ENCODE assay signal across 8 cellular contexts in the genomic region with DNA sequence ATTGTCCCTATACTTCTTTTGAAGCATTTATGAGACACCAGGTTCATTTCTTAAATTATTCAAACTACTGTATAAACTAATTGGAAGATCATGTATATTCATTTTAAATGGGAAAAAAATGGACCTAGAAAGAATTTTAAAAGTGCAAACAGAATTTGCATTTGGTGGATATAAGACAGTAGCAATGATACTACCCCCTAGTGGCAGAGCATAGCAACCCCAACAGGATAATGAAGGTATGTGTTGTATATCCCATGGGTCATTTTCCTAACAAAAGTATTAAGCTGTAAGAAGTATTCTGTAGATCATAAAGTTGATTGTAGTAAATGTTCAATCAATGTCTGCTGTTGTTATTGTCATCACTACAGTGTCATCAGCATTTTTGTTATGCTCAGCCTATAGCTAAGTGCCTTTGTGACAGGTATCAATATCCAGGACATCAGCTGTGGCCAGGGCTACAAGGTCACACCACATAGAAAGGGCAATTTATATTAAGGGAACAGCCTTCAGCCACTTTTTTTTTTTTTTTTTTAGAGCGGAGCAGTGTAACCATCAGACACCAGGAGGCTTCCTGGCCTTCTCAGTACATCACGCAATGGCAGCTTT.
DNase-seq lines count a peak whose midpoint lies in the region; ATAC-seq and TF ChIP-seq lines count a peak whose summit lies in the region.

No MANE protein-coding gene starts in this region.

- H2BK120ac ChIP-seq in IMR-90 (ENCODE audit: low read depth, low read length) = no peak overlapping the region

- H3K27me3 ChIP-seq in IMR-90 (ENCODE audit: control insufficient read depth, insufficient read depth, low read length) = no peaks in the 10 kb centered on the region; the same call in none of the 2 replicates
- H3K27me3 ChIP-seq in naive thymus-derived CD4-positive, alpha-beta T cell (ENCODE audit: control insufficient read depth in 2 of 2, insufficient read depth in 2 of 2, low read length in 2 of 2) = no peaks in the 10 kb centered on the region

- no peak overlapping the region for H3K23ac ChIP-seq in IMR-90 (ENCODE audit: low read depth, low read length)

- H3K27me3 Mint-ChIP-seq in activated CD8-positive, alpha-beta memory T cell treated with anti-CD3 and anti-CD28 coated beads, Interleukin-2, amount 10 ng/mL, durations not matched to agents 7 days and 5 days = peaks cover 49% of the 10 kb centered on the region
- H3K27me3 Mint-ChIP-seq in naive thymus-derived CD4-positive, alpha-beta T cell = peaks cover 2 to 49% (median 9%) of the 10 kb centered on the region in 5 donors

- no peak overlapping the region for H3K4ac ChIP-seq in IMR-90 (ENCODE audit: low read depth, low read length)

- H3K9ac ChIP-seq in IMR-90 (ENCODE audit: low read depth, low read length) = no peak overlapping the region

- H3K56ac ChIP-seq in IMR-90 (ENCODE audit: extremely low read depth, insufficient read depth, low read length) = no peak overlapping the region

- H2AK9ac ChIP-seq in IMR-90 (replicated peaks; ENCODE audit: low read depth, low read length, poor library complexity) = no peak overlapping the region

- H4K91ac ChIP-seq in IMR-90 (ENCODE audit: insufficient read depth, low read depth, low read length) = no peak overlapping the region

- H3K36me3 Mint-ChIP-seq in activated CD8-positive, alpha-beta memory T cell treated with anti-CD3 and anti-CD28 coated beads, Interleukin-2, amount 10 ng/mL, durations not matched to agents 7 days and 5 days = no peaks in the 10 kb centered on the region
- H3K36me3 Mint-ChIP-seq in naive thymus-derived CD4-positive, alpha-beta T cell = no peaks in the 10 kb centered on the region

- DNase-seq in activated CD8-positive, alpha-beta memory T cell treated with anti-CD3 and anti-CD28 coated beads, Interleukin-2, amount 10 ng/mL, durations not matched to agents 7 days and 5 days = peak; percentile 51
- DNase-seq in activated CD8-positive, alpha-beta memory T cell treated with anti-CD3 and anti-CD28 coated beads, Interleukin-2, amount 50 U/mL, for 48 hours = no peak
- DNase-seq in IMR-90 = peak; percentile 61
- peak; percentile 19 for DNase-seq in SKM-1 treated with dmso at 0.1 percent for 144 hours (lab: John Stamatoyannopoulos, UW; ENCODE audit: unreplicated experiment)
- peak; percentile 10 for DNase-seq in effector CD4-positive, alpha-beta T cell
- DNase-seq in naive thymus-derived CD4-positive, alpha-beta T cell = peak in 7 of 9 donors; percentile 19 to 52 (median 41)

- H4K8ac ChIP-seq in IMR-90 (ENCODE audit: low read depth in 2 of 2, low read length in 2 of 2) = no peak overlapping the region

- H3K4me1 Mint-ChIP-seq in activated CD8-positive, alpha-beta memory T cell treated with anti-CD3 and anti-CD28 coated beads, Interleukin-2, amount 10 ng/mL, durations not matched to agents 7 days and 5 days = no peaks in the 10 kb centered on the region
- no peaks in the 10 kb centered on the region for H3K4me1 Mint-ChIP-seq in naive thymus-derived CD4-positive, alpha-beta T cell

- H3K9me3 Mint-ChIP-seq in activated CD8-positive, alpha-beta memory T cell treated with anti-CD3 and anti-CD28 coated beads, Interleukin-2, amount 10 ng/mL, durations not matched to agents 7 days and 5 days (ENCODE audit: low read depth) = no peaks in the 10 kb centered on the region
- H3K9me3 Mint-ChIP-seq in naive thymus-derived CD4-positive, alpha-beta T cell = peaks cover 0 to 2% (median 0%) of the 10 kb centered on the region in 11 donors

- no TSS peak for BruUV-seq in IMR-90 (replicated peaks; lab: Mats Ljungman, UMichigan)

- H2AK5ac ChIP-seq in IMR-90 (ENCODE audit: low read depth, low read length) = no peak overlapping the region

- ATAC-seq in activated CD8-positive, alpha-beta memory T cell treated with anti-CD3 and anti-CD28 coated beads, Interleukin-2, amount 10 ng/mL, durations not matched to agents 7 days and 5 days = peak; percentile 57
- ATAC-seq in IMR-90 (ENCODE audit: low read depth) = peak; percentile 92
- peak; percentile 73 for ATAC-seq in naive thymus-derived CD4-positive, alpha-beta T cell
- no peak for ATAC-seq in GM18498 (IDR thresholded peaks at IDR 0.05; ENCODE audit: unreplicated experiment)
- ATAC-seq in GM21381 (IDR thresholded peaks at IDR 0.05; ENCODE audit: unreplicated experiment) = no peak

- intact Hi-C loops in IMR-90 (cut with micrococcal nuclease) = loop anchor here (1.0 kb wide), 3 partner anchors 263 to 489 kb away; no protein-coding TSS in a partner anchor
- intact Hi-C loops in naive thymus-derived CD4-positive, alpha-beta T cell (cut with micrococcal nuclease) = loop anchor here (1.0 to 5.0 kb wide), 8 partner anchors 53 to 489 kb away; no protein-coding TSS in a partner anchor

- no peaks in the 10 kb centered on the region for H3K9me3 ChIP-seq in IMR-90 (ENCODE audit: control insufficient read depth, insufficient read depth, low read length)
- H3K9me3 ChIP-seq in naive thymus-derived CD4-positive, alpha-beta T cell (ENCODE audit: control insufficient read depth in 2 of 3, low read length in 3 of 3) = no peaks in the 10 kb centered on the region

- H3K27ac ChIP-seq in IMR-90 (ENCODE audit: insufficient read depth, low read length) = no peak overlapping the region
- no peak overlapping the region for H3K27ac ChIP-seq in naive thymus-derived CD4-positive, alpha-beta T cell (ENCODE audit: low read depth, low read length)

- H3K27ac Mint-ChIP-seq in activated CD8-positive, alpha-beta memory T cell treated with anti-CD3 and anti-CD28 coated beads, Interleukin-2, amount 10 ng/mL, durations not matched to agents 7 days and 5 days = no peak overlapping the region
- no peak overlapping the region for H3K27ac Mint-ChIP-seq in naive thymus-derived CD4-positive, alpha-beta T cell

- peak; percentile 71 for TF ChIP-seq RAD21 in IMR-90 (IDR thresholded peaks at IDR 0.05; ENCODE audit: low read length)

- H3K4me3 ChIP-seq in IMR-90 (ENCODE audit: insufficient read depth, low read depth, low read length) = no peak overlapping the region
- no peak overlapping the region for H3K4me3 ChIP-seq in naive thymus-derived CD4-positive, alpha-beta T cell (ENCODE audit: low read length)

- H2BK15ac ChIP-seq in IMR-90 (ENCODE audit: low read depth, low read length) = no peak overlapping the region

- H3K4me1 ChIP-seq in IMR-90 (ENCODE audit: control insufficient read depth, insufficient read depth, low read length) = no peaks in the 10 kb centered on the region
- H3K4me1 ChIP-seq in naive thymus-derived CD4-positive, alpha-beta T cell (ENCODE audit: control insufficient read depth in 2 of 2, insufficient read depth in 2 of 2, low read length in 2 of 2) = no peaks in the 10 kb centered on the region

- H4K5ac ChIP-seq in IMR-90 (ENCODE audit: low read depth, low read length) = no peak overlapping the region

- in situ Hi-C loops in IMR-90 (cut with MboI; ENCODE audit: low sequenced_read_pairs) = loop anchor here (10.0 kb wide), 1 partner anchor 465 kb away; no protein-coding TSS in a partner anchor

- no peak overlapping the region for H3K18ac ChIP-seq in IMR-90 (ENCODE audit: low read depth, low read length)

- H2AFZ ChIP-seq in IMR-90 (replicated peaks; ENCODE audit: low read length, poor library complexity) = no peak overlapping the region

- H3K36me3 ChIP-seq in IMR-90 (ENCODE audit: control insufficient read depth, insufficient read depth, low read length) = no peaks in the 10 kb centered on the region
- no peaks in the 10 kb centered on the region for H3K36me3 ChIP-seq in naive thymus-derived CD4-positive, alpha-beta T cell (ENCODE audit: control insufficient read depth in 2 of 3, insufficient read depth in 3 of 3, low read length in 3 of 3)

- no peaks in the 10 kb centered on the region for H4K20me1 ChIP-seq in IMR-90 (ENCODE audit: insufficient read depth, low read length)

- TF ChIP-seq POLR2A in IMR-90 (IDR thresholded peaks at IDR 0.05; ENCODE audit: low read depth, low read length) = no peak

- H3K4me2 ChIP-seq in IMR-90 (ENCODE audit: low read depth, low read length) = no peak overlapping the region

- POLR2A ChIA-PET in IMR-90 (lab: Charles Lee; ENCODE audit: unreplicated experiment) = no interaction called here
- POLR2A ChIA-PET in naive thymus-derived CD4-positive, alpha-beta T cell (lab: Charles Lee) = interaction anchor here (1.2 kb wide), 1 partner anchor 428 kb away, joined by 3 read pairs; no protein-coding TSS in a partner anchor

- no CpG with 5 or more reads among the region's 2 CpGs for WGBS in IMR-90 (ENCODE audit: extremely low coverage in 2 of 2, insufficient read length in 1 of 2), 2 experiments

- dilution Hi-C loops in IMR-90 (cut with HindIII; ENCODE audit: low sequenced_read_pairs, unreplicated experiment) = no loop called here

- no peak overlapping the region for H3K14ac ChIP-seq in IMR-90 (replicated peaks; ENCODE audit: low read depth, low read length)

- H3K4me3 Mint-ChIP-seq in activated CD8-positive, alpha-beta memory T cell treated with anti-CD3 and anti-CD28 coated beads, Interleukin-2, amount 10 ng/mL, durations not matched to agents 7 days and 5 days = no peak overlapping the region
- no peak overlapping the region for H3K4me3 Mint-ChIP-seq in naive thymus-derived CD4-positive, alpha-beta T cell

- CTCF ChIA-PET in activated CD8-positive, alpha-beta memory T cell treated with anti-CD3 and anti-CD28 coated beads, Interleukin-2, amount 10 ng/mL, durations not matched to agents 7 days and 5 days (lab: Charles Lee) = interaction anchor here (0.7 to 4.3 kb wide), 14 partner anchors 12 to 488 kb away, joined by 3 to 32 read pairs (median 5); a partner anchor contains a TSS
- CTCF ChIA-PET in IMR-90 (lab: Yijun Ruan, JAX) = interaction anchor here (0.6 to 1.6 kb wide), 10 partner anchors 10 to 1487 kb away, joined by 3 to 7 read pairs (median 4); no protein-coding TSS in a partner anchor
- CTCF ChIA-PET in naive thymus-derived CD4-positive, alpha-beta T cell (lab: Charles Lee) = interaction anchor here (0.6 to 6.9 kb wide), 9 partner anchors 161 to 490 kb away, joined by 3 to 68 read pairs (median 3); no protein-coding TSS in a partner anchor

- H3K9me1 ChIP-seq in IMR-90 (ENCODE audit: insufficient read depth, low read length) = no peaks in the 10 kb centered on the region

- peak; percentile 83 for TF ChIP-seq CTCF in IMR-90 (conservative IDR thresholded peaks at IDR 0.05; ENCODE audit: low read depth, low read length)

- H3K79me1 ChIP-seq in IMR-90 (ENCODE audit: low read depth in 1 of 2, low read length in 2 of 2) = no peaks in the 10 kb centered on the region

- H2BK5ac ChIP-seq in IMR-90 (ENCODE audit: low read depth, low read length, poor library complexity, severe bottlenecking) = no peak overlapping the region

- H2BK20ac ChIP-seq in IMR-90 (ENCODE audit: low read depth, low read length) = no peak overlapping the region

TF ChIP-seq in IMR-90, 13 proteins besides CTCF, POLR2A, EP300 and RAD21 (continues in another document):
- TF ChIP-seq BHLHE40 (IDR thresholded peaks at IDR 0.05; ENCODE audit: low read depth, low read length) (no peak), MAFK (IDR thresholded peaks at IDR 0.05; ENCODE audit: low read depth, low read length) (no peak)

Comparison
In these comparisons a context has a peak if more than half of its experiments do, and no peak if none do; other contexts are left out.
1. ATAC-seq: peak in activated CD8-positive, alpha-beta memory T cell treated with anti-CD3 and anti-CD28 coated beads, Interleukin-2, amount 10 ng/mL, durations not matched to agents 7 days and 5 days (single experiment), IMR-90 (single experiment) and naive thymus-derived CD4-positive, alpha-beta T cell (single experiment); none in GM18498 (single experiment) and GM21381 (single experiment).